ENCODE assay signal across 1 cellular context in genomic region chr1:15848929-15849774, GRCh38.
TF ChIP-seq lines count a peak whose summit lies in the region.

No MANE protein-coding gene starts in this region.

TF ChIP-seq in HepG2, 621 proteins besides CTCF, POLR2A, EP300 and RAD21 (continued from another document and continues in another):
- TF ChIP-seq LCORL (IDR thresholded peaks at IDR 0.05) (no peak), LCORL (CRISPR knock-in tag; IDR thresholded peaks at IDR 0.05) (peak; percentile 52; the same call in 1 of the 2 replicates), ONECUT2 (CRISPR knock-in tag; IDR thresholded peaks at IDR 0.05) (peak; percentile 72; the same call in 1 of the 2 replicates), TAF1 (CRISPR knock-in tag; IDR thresholded peaks at IDR 0.05) (peak; percentile 55; the same call in 1 of the 2 replicates), HOXA3 (CRISPR knock-in tag; IDR thresholded peaks at IDR 0.05) (peak; percentile 79), SUZ12 (IDR thresholded peaks at IDR 0.05; ENCODE audit: low read depth, low read length) (no peak), ZNF772 (CRISPR knock-in tag; IDR thresholded peaks at IDR 0.05) (peak; percentile 73), FOXA3 (CRISPR knock-in tag; IDR thresholded peaks at IDR 0.05) (peak; percentile 39), ZNF749 (CRISPR knock-in tag; IDR thresholded peaks at IDR 0.05; ENCODE audit: borderline replicate concordance) (no peak), TEAD2 (CRISPR knock-in tag; IDR thresholded peaks at IDR 0.05) (no peak), HNF4G (IDR thresholded peaks at IDR 0.05; ENCODE audit: borderline replicate concordance, low read depth, low read length) (peak; percentile 72), HNF4G (CRISPR knock-in tag; IDR thresholded peaks at IDR 0.05; ENCODE audit: borderline replicate concordance, low read depth) (peak; percentile 59; the same call in 1 of the 2 replicates), U2AF2 (IDR thresholded peaks at IDR 0.05; ENCODE audit: low read depth, low read length) (no peak), PAX8 (CRISPR knock-in tag; IDR thresholded peaks at IDR 0.05; ENCODE audit: borderline replicate concordance) (no peak), SIN3A (IDR thresholded peaks at IDR 0.05; ENCODE audit: borderline replicate concordance, low read depth, low read length) (peak; percentile 60; the same call in 1 of the 2 replicates), ZNF512 (CRISPR knock-in tag; IDR thresholded peaks at IDR 0.05) (no peak), THAP8 (CRISPR knock-in tag; IDR thresholded peaks at IDR 0.05; ENCODE audit: borderline replicate concordance) (no peak), ZNF256 (CRISPR knock-in tag; conservative IDR thresholded peaks at IDR 0.05) (no peak), ZNF264 (CRISPR knock-in tag; IDR thresholded peaks at IDR 0.05) (no peak; the same call in 1 of the 2 replicates), ZNF747 (CRISPR knock-in tag; IDR thresholded peaks at IDR 0.05; ENCODE audit: borderline replicate concordance) (no peak), CBFB (CRISPR knock-in tag; IDR thresholded peaks at IDR 0.05) (0 out of 2 replicates have a peak, but pooled peaks have one; percentile 9), SP2 (CRISPR knock-in tag; IDR thresholded peaks at IDR 0.05) (no peak), MEIS1 (CRISPR knock-in tag; IDR thresholded peaks at IDR 0.05; ENCODE audit: borderline replicate concordance) (peak; percentile 86; the same call in 1 of the 2 replicates), NCOA1 (CRISPR knock-in tag; IDR thresholded peaks at IDR 0.05) (no peak), ZNF563 (CRISPR knock-in tag; IDR thresholded peaks at IDR 0.05) (0 out of 2 replicates have a peak, but pooled peaks have one; percentile 16), ZNF260 (CRISPR knock-in tag; IDR thresholded peaks at IDR 0.05; ENCODE audit: borderline replicate concordance, low read depth) (no peak), FOXC1 (CRISPR knock-in tag; IDR thresholded peaks at IDR 0.05; ENCODE audit: borderline replicate concordance) (no peak; the same call in 1 of the 2 replicates), NCOA2 (CRISPR knock-in tag; IDR thresholded peaks at IDR 0.05) (no peak; the same call in 1 of the 2 replicates), ZMYM3 (CRISPR knock-in tag; IDR thresholded peaks at IDR 0.05) (no peak), ZNF124 (CRISPR knock-in tag; IDR thresholded peaks at IDR 0.05) (no peak), PAF1 (CRISPR knock-in tag; IDR thresholded peaks at IDR 0.05) (no peak), RBFOX2 (IDR thresholded peaks at IDR 0.05; ENCODE audit: low read depth, low read length) (peak; percentile 67), ZNF143 (CRISPR knock-in tag; IDR thresholded peaks at IDR 0.05) (0 out of 2 replicates have a peak, but pooled peaks have one; percentile 13), CREB1 (IDR thresholded peaks at IDR 0.05) (no peak), CREB1 (CRISPR knock-in tag; IDR thresholded peaks at IDR 0.05) (peak; percentile 61), ZNF768 (CRISPR knock-in tag; IDR thresholded peaks at IDR 0.05) (no peak), ZNF550 (CRISPR knock-in tag; IDR thresholded peaks at IDR 0.05; ENCODE audit: borderline replicate concordance) (no peak), ELF3 (CRISPR knock-in tag; IDR thresholded peaks at IDR 0.05) (peak; percentile 55; the same call in 1 of the 2 replicates), SP4 (CRISPR knock-in tag; IDR thresholded peaks at IDR 0.05) (no peak; the same call in 1 of the 2 replicates), ZNF160 (CRISPR knock-in tag; IDR thresholded peaks at IDR 0.05) (no peak), ZZZ3 (CRISPR knock-in tag; IDR thresholded peaks at IDR 0.05; ENCODE audit: borderline replicate concordance) (peak; percentile 83; the same call in 1 of the 2 replicates), RBM39 (IDR thresholded peaks at IDR 0.05; ENCODE audit: low read depth, low read length, poor library complexity, severe bottlenecking) (no peak), SYNCRIP (IDR thresholded peaks at IDR 0.05; ENCODE audit: insufficient read depth, low read depth, low read length) (no peak), CBX2 (IDR thresholded peaks at IDR 0.05; ENCODE audit: low read depth, low read length) (no peak), CBX2 (CRISPR knock-in tag; IDR thresholded peaks at IDR 0.05; ENCODE audit: low read depth) (no peak), STAT5B (CRISPR knock-in tag; IDR thresholded peaks at IDR 0.05) (no peak), POGK (CRISPR knock-in tag; conservative IDR thresholded peaks at IDR 0.05) (peak; percentile 78), ZNF558 (CRISPR knock-in tag; IDR thresholded peaks at IDR 0.05; ENCODE audit: borderline replicate concordance) (no peak; the same call in 1 of the 2 replicates), ZNF224 (CRISPR knock-in tag; IDR thresholded peaks at IDR 0.05) (no peak), ZNF7 (CRISPR knock-in tag; IDR thresholded peaks at IDR 0.05) (no peak), ZBTB20 (CRISPR knock-in tag; IDR thresholded peaks at IDR 0.05; ENCODE audit: borderline replicate concordance, low read depth) (peak; percentile 63; the same call in 1 of the 2 replicates), CC2D1A (CRISPR knock-in tag; IDR thresholded peaks at IDR 0.05) (no peak), ZNF891 (CRISPR knock-in tag; IDR thresholded peaks at IDR 0.05) (no peak; the same call in 1 of the 2 replicates), FOXO4 (CRISPR knock-in tag; conservative IDR thresholded peaks at IDR 0.05) (0 out of 2 replicates have a peak, but pooled peaks have one; percentile 81), ZNF770 (CRISPR knock-in tag; IDR thresholded peaks at IDR 0.05) (no peak), FIP1L1 (IDR thresholded peaks at IDR 0.05; ENCODE audit: borderline replicate concordance, insufficient read depth, low read depth, low read length) (no peak), MAZ (IDR thresholded peaks at IDR 0.05; ENCODE audit: borderline replicate concordance, low read depth, low read length) (peak; percentile 88; the same call in 1 of the 2 replicates), MAZ (CRISPR knock-in tag; IDR thresholded peaks at IDR 0.05; ENCODE audit: low read depth) (peak; percentile 81), ZNF484 (CRISPR knock-in tag; IDR thresholded peaks at IDR 0.05; ENCODE audit: borderline replicate concordance, low read depth) (no peak)
- TF ChIP-seq, protein P1, sequence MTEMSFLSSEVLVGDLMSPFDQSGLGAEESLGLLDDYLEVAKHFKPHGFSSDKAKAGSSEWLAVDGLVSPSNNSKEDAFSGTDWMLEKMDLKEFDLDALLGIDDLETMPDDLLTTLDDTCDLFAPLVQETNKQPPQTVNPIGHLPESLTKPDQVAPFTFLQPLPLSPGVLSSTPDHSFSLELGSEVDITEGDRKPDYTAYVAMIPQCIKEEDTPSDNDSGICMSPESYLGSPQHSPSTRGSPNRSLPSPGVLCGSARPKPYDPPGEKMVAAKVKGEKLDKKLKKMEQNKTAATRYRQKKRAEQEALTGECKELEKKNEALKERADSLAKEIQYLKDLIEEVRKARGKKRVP (CRISPR knock-in tag; IDR thresholded peaks at IDR 0.05) = peak in 1 of 2 experiments; percentile 37; a peak in 1 of 4 replicates
- TF ChIP-seq, protein P2, sequence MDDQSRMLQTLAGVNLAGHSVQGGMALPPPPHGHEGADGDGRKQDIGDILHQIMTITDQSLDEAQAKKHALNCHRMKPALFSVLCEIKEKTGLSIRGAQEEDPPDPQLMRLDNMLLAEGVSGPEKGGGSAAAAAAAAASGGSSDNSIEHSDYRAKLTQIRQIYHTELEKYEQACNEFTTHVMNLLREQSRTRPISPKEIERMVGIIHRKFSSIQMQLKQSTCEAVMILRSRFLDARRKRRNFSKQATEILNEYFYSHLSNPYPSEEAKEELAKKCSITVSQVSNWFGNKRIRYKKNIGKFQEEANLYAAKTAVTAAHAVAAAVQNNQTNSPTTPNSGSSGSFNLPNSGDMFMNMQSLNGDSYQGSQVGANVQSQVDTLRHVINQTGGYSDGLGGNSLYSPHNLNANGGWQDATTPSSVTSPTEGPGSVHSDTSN (CRISPR knock-in tag; IDR thresholded peaks at IDR 0.05; ENCODE audit: borderline replicate concordance) = no peak
- TF ChIP-seq, protein P3, sequence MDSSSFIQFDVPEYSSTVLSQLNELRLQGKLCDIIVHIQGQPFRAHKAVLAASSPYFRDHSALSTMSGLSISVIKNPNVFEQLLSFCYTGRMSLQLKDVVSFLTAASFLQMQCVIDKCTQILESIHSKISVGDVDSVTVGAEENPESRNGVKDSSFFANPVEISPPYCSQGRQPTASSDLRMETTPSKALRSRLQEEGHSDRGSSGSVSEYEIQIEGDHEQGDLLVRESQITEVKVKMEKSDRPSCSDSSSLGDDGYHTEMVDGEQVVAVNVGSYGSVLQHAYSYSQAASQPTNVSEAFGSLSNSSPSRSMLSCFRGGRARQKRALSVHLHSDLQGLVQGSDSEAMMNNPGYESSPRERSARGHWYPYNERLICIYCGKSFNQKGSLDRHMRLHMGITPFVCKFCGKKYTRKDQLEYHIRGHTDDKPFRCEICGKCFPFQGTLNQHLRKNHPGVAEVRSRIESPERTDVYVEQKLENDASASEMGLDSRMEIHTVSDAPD (CRISPR knock-in tag; IDR thresholded peaks at IDR 0.05) = no peak; the same call in 1 of the 2 replicates
- TF ChIP-seq, protein P4, sequence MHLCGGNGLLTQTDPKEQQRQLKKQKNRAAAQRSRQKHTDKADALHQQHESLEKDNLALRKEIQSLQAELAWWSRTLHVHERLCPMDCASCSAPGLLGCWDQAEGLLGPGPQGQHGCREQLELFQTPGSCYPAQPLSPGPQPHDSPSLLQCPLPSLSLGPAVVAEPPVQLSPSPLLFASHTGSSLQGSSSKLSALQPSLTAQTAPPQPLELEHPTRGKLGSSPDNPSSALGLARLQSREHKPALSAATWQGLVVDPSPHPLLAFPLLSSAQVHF (CRISPR knock-in tag; IDR thresholded peaks at IDR 0.05) = no peak
- TF ChIP-seq, protein P5, sequence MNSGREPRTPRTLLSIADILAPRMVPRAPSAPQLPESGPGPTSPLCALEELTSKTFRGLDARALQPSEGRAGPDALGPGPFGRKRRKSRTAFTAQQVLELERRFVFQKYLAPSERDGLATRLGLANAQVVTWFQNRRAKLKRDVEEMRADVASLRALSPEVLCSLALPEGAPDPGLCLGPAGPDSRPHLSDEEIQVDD (CRISPR knock-in tag; IDR thresholded peaks at IDR 0.05; ENCODE audit: borderline replicate concordance) = no peak
